In genomic region chrX:127884921-127885320, GRCh38 we compare ENCODE assay signal across 24 cellular contexts.
"Had no signal": no experiment of that assay in that cellular context is flagged by ENCODE, and none has a peak within 500 bp of the region (broad histone marks: within the 10 kb centered on the region; RNA-seq: fewer than 3 reads in every experiment).

No MANE protein-coding gene starts in this region.

- DNase-seq: colonic mucosa; cortex of kidney; dermis blood vessel endothelial cell; effector CD4-positive, alpha-beta T cell; effector CD8-positive, alpha-beta T cell; effector memory CD4-positive, alpha-beta T cell; effector memory CD8-positive, alpha-beta T cell; endodermal cell; erythroblast; esophagus squamous epithelium; foreskin fibroblast; foreskin keratinocyte; foreskin melanocyte; gastrocnemius medialis; glutamatergic neuron; head of caudate nucleus; heart left ventricle; heart right ventricle had no signal

- H3K4me3 ChIP-seq: colonic mucosa, coronary artery, esophagus muscularis mucosa, esophagus squamous epithelium, gastrocnemius medialis, gastroesophageal sphincter, heart left ventricle, heart right ventricle had no signal

- H3K9me3 ChIP-seq: colonic mucosa, esophagus muscularis mucosa, esophagus squamous epithelium, gastrocnemius medialis, gastroesophageal sphincter, heart left ventricle had no signal

- H3K4me3 Mint-ChIP-seq: dendritic cell treated with granulocyte-macrophage colony-stimulating factor and Interleukin-4, amounts not matched to agents 40 ng/mL and 50 ng/mL, for 4 days; effector memory CD8-positive, alpha-beta T cell; endodermal cell had no signal

- H3K4me1 ChIP-seq: colonic mucosa, esophagus muscularis mucosa, esophagus squamous epithelium, foreskin keratinocyte, gastrocnemius medialis, gastroesophageal sphincter, heart left ventricle, heart right ventricle had no signal

- H3K27ac Mint-ChIP-seq: dendritic cell treated with granulocyte-macrophage colony-stimulating factor and Interleukin-4, amounts not matched to agents 40 ng/mL and 50 ng/mL, for 4 days; effector memory CD8-positive, alpha-beta T cell; endodermal cell had no signal

- H3K4me1 Mint-ChIP-seq: endodermal cell had no signal

- H3K27ac ChIP-seq: colonic mucosa, coronary artery, epithelial cell of prostate, esophagus muscularis mucosa, esophagus squamous epithelium, foreskin keratinocyte, gastrocnemius medialis, gastroesophageal sphincter, heart left ventricle, heart right ventricle had no signal

- H3K9me3 Mint-ChIP-seq: dendritic cell treated with granulocyte-macrophage colony-stimulating factor and Interleukin-4, amounts not matched to agents 40 ng/mL and 50 ng/mL, for 4 days had no signal

- H3K36me3 ChIP-seq: colonic mucosa, esophagus muscularis mucosa, esophagus squamous epithelium, gastrocnemius medialis, gastroesophageal sphincter, heart left ventricle, heart right ventricle had no signal

- H3K27me3 Mint-ChIP-seq: dendritic cell treated with granulocyte-macrophage colony-stimulating factor and Interleukin-4, amounts not matched to agents 40 ng/mL and 50 ng/mL, for 4 days; effector memory CD8-positive, alpha-beta T cell had no signal

- H3K27me3 ChIP-seq: colonic mucosa, esophagus muscularis mucosa, esophagus squamous epithelium, foreskin keratinocyte, gastrocnemius medialis, gastroesophageal sphincter, heart left ventricle, heart right ventricle had no signal

- ATAC-seq: effector memory CD8-positive, alpha-beta T cell; esophagus mucosa; foreskin keratinocyte; gastrocnemius medialis; gastroesophageal sphincter; heart left ventricle; heart right ventricle had no signal
